8 cellular contexts compared by ENCODE assay signal in the genomic region with DNA sequence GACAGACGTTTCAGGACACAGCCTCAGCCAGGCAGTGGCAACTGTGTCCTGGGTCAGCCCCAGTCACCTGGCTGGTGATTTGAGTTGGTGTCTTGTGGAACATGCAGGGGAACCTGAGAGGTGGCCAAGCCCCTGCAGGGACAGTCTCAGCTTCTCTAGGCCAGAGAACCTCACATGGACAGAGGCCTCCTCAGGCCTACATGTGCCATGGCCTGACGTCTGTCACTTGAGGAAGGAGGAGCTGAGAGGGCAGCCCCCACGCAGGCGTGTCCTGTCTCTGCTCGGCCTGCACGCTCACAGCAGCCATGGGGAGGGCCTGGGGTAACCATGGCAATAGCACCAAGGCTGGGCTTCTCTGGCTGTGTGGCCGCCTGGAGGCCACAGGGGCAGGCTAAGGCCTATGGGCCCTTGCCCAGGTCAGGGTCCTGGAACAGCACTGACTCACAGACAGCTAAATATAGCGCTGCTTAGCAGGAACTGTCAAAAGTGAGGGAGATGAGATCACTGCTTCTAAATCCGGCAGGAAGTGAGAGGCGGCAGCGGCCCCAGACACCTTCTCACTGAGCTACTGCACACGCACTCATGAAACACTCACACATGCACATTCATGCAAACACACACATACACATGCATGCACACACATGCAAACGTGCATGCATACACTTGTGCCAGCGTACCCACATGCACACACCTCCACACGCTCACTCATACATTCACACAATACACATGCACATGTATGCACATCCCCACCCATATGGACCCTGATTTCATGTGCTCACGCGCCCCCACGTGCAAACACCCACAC.
DNase-seq lines count a peak whose midpoint lies in the region; ATAC-seq lines count a peak whose summit lies in the region.

No MANE protein-coding gene starts in this region.

- no peaks in the 10 kb centered on the region for H3K36me3 ChIP-seq in BLaER1

- H3K9me3 ChIP-seq in BLaER1 = no peaks in the 10 kb centered on the region

- peak; percentile 95 for ATAC-seq in GM19395 (IDR thresholded peaks at IDR 0.05; ENCODE audit: unreplicated experiment)
- ATAC-seq in HG03469 (IDR thresholded peaks at IDR 0.05; ENCODE audit: unreplicated experiment) = peak; percentile 80

- H3K27ac ChIP-seq in BLaER1 = peak overlapping the region; percentile 78

- peak overlapping the region; percentile 73 for H3K4me2 ChIP-seq in BLaER1

- no peaks in the 10 kb centered on the region for H4K20me1 ChIP-seq in BLaER1

- DNase-seq in T-helper 9 cell (peak; percentile 15), astrocyte of the hippocampus (ENCODE audit: low read depth, low spot score) (peak; percentile 82), iris pigment epithelial cell (ENCODE audit: low read depth) (peak; percentile 92), NCI-H1092 treated with DMSO at 0.1 percent for 48 hours (lab: John Stamatoyannopoulos, UW) (no peak)
- peak; percentile 13 to 39 for DNase-seq in stimulated activated CD4-positive, alpha-beta T cell treated with anti-CD3 and anti-CD28 coated beads, Interleukin-1b, Interleukin-23, amount 100 ng/mL, for 1 hour (ENCODE audit: low read depth in 2 of 2)

- H3K9ac ChIP-seq in BLaER1 = peak overlapping the region; percentile 50

- H3K27me3 ChIP-seq in BLaER1 = no peaks in the 10 kb centered on the region

- H3K4me3 ChIP-seq in BLaER1 = no peak overlapping the region

- peaks cover 67% of the 10 kb centered on the region for H3K4me1 ChIP-seq in BLaER1
